ENCODE assay signal across 12 cellular contexts in the genomic region with DNA sequence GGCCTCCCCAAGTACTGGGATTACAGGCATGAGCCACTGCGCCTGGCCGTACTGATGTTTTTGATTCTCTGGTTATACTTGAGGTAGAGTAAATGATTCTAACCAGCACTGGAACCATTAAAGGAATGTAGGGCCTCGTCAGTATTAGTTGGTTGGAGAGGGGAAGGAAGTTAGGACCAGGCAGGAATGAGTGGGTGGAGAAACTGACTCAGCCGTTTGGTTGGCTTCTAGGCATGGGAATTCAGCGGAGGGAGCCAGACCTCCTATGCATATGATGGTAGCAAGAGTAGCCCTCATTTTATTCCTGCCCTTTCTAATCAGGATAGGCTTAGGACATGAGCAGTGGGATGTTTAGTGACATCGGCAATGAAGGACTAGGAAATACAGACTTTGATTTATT. TPM values are rescaled to one million over a fixed set of nuclear protein-coding genes. Genes with fewer than 3 reads are reported as not detected.
DNase-seq lines count a peak whose midpoint lies in the region; ATAC-seq and TF ChIP-seq lines count a peak whose summit lies in the region.
"Had no signal": no experiment of that assay in that cellular context is flagged by ENCODE, and none has a peak within 500 bp of the region (broad histone marks: within the 10 kb centered on the region; RNA-seq: fewer than 3 reads in every experiment).

No MANE protein-coding gene starts in this region.

- H3K4me1 ChIP-seq in gastroesophageal sphincter, result peaks cover 0 to 84% (median 18%) of the 10 kb centered on the region in 3 donors
- H3K4me1 ChIP-seq: ascending aorta, SJSA1 had no signal

- peak overlapping the region; percentile 79 to 92 (median 86) for H3K27ac ChIP-seq in gastroesophageal sphincter
- H3K27ac ChIP-seq: ascending aorta, SJSA1 had no signal

- DNase-seq in HCEC 1CT, result peak; percentile 84
- peak; percentile 43 for DNase-seq in astrocyte of the hippocampus (ENCODE audit: low read depth, low spot score)
- peak; percentile 51 for DNase-seq in stromal cell of bone marrow (ENCODE audit: low read depth)
- no peak for DNase-seq in RPMI8226
- DNase-seq in activated gamma-delta T cell (lab: John Stamatoyannopoulos, UW), result no peak
- no peak for DNase-seq in activated CD4-positive, CD25-positive, alpha-beta regulatory T cell (lab: John Stamatoyannopoulos, UW)
- DNase-seq: immature natural killer cell, NCI-H1092, retina had no signal

- no peaks in the 10 kb centered on the region for H3K9me3 ChIP-seq in gastroesophageal sphincter
- H3K9me3 ChIP-seq: ascending aorta, SJSA1 had no signal

- H3K36me3 ChIP-seq in gastroesophageal sphincter, result no peaks in the 10 kb centered on the region
- H3K36me3 ChIP-seq: ascending aorta, SJSA1 had no signal

- WGBS in gastroesophageal sphincter (ENCODE audit: low coverage in 1 of 2), 2 donors, result 55 to 56% methylated on average over 6 of the region's 6 CpGs

- TF ChIP-seq POLR2A in gastroesophageal sphincter (IDR thresholded peaks at IDR 0.05), result no peak

- no peaks in the 10 kb centered on the region for H3K27me3 ChIP-seq in gastroesophageal sphincter
- H3K27me3 ChIP-seq: ascending aorta, SJSA1 had no signal

- H3K4me3 ChIP-seq in gastroesophageal sphincter, result no peak overlapping the region
- H3K4me3 ChIP-seq: ascending aorta, SJSA1 had no signal

- TF ChIP-seq CTCF in gastroesophageal sphincter (IDR thresholded peaks at IDR 0.05), result no peak

- no peak for ATAC-seq in gastroesophageal sphincter

- TF ChIP-seq EP300 in gastroesophageal sphincter (IDR thresholded peaks at IDR 0.05), result no peak

RNA-seq across cellular contexts. Expression of a gene that starts 19.0 kb away (rescaled TPM):
- total RNA-seq in gastroesophageal sphincter, result 100 to 1,000 TPM; 119 to 140 (median 131) TPM

RNA-seq across cellular contexts. Expression of a gene that starts 41.5 kb away (rescaled TPM):
- total RNA-seq in gastroesophageal sphincter, result 100 to 1,000 TPM; 241 to 418 (median 291) TPM

Comparison
In these comparisons a context has a peak if more than half of its experiments do, and no peak if none do; other contexts are left out.
1. DNase-seq: peak in HCEC 1CT (single experiment), astrocyte of the hippocampus (single experiment) and stromal cell of bone marrow (single experiment); none in RPMI8226 (single experiment), activated gamma-delta T cell (single experiment) and activated CD4-positive, CD25-positive, alpha-beta regulatory T cell (0 of 4).